ENCODE assay signal across 26 cellular contexts in genomic region chr6:128361378-128361777, GRCh38.
DNase-seq lines count a peak whose midpoint lies in the region; ATAC-seq, FAIRE-seq and TF ChIP-seq lines count a peak whose summit lies in the region.
"Had no signal": no experiment of that assay in that cellular context is flagged by ENCODE, and none has a peak within 500 bp of the region (broad histone marks: within the 10 kb centered on the region; RNA-seq: fewer than 3 reads in every experiment).

No MANE protein-coding gene starts in this region.

- H3K4me3 ChIP-seq in bronchial epithelial cell (ENCODE audit: low read depth, low read length) = no peak overlapping the region
- no peak overlapping the region for H3K4me3 ChIP-seq in mucosa of descending colon
- H3K4me3 ChIP-seq in left ventricle myocardium inferior = no peak overlapping the region
- no peak overlapping the region for H3K4me3 ChIP-seq in tibial nerve
- H3K4me3 ChIP-seq: BLaER1, GM12878 had no signal

- no peak for TF ChIP-seq EP300 in tibial nerve (IDR thresholded peaks at IDR 0.05)

- intact Hi-C loops in mucosa of descending colon (cut with DNase I, micrococcal nuclease) = no loop called here
- intact Hi-C loops in left ventricle myocardium inferior (cut with micrococcal nuclease) = no loop called here

- H3K27ac ChIP-seq in left ventricle myocardium inferior (replicated peaks) (no peak overlapping the region), tibial nerve (no peak overlapping the region)
- H3K27ac ChIP-seq: BLaER1 had no signal

- TF ChIP-seq POLR2A in tibial nerve (IDR thresholded peaks at IDR 0.05) = no peak
- TF ChIP-seq POLR2A in GM12891 (IDR thresholded peaks at IDR 0.05; ENCODE audit: low read depth, low read length) = no peak

- FAIRE-seq in bronchial epithelial cell (lab: Jason Lieb, UNC) (no peak), islet of Langerhans (lab: Jason Lieb, UNC) (peak; percentile 33), GM12891 (lab: Jason Lieb, UNC) (no peak)
- FAIRE-seq: A204.1, GM12878, GM19239 had no signal

- H3K27me3 ChIP-seq in bronchial epithelial cell (ENCODE audit: control insufficient read depth, insufficient read depth, low read length) = no peaks in the 10 kb centered on the region
- no peaks in the 10 kb centered on the region for H3K27me3 ChIP-seq in left ventricle myocardium inferior (ENCODE audit: low read depth)
- H3K27me3 ChIP-seq in tibial nerve = no peaks in the 10 kb centered on the region
- H3K27me3 ChIP-seq: BE2C, BLaER1 had no signal

- TF ChIP-seq CTCF in bronchial epithelial cell (IDR thresholded peaks at IDR 0.05; ENCODE audit: insufficient read depth, low read length, severe bottlenecking) (no peak), mucosa of descending colon (IDR thresholded peaks at IDR 0.05) (no peak), left ventricle myocardium inferior (IDR thresholded peaks at IDR 0.05; ENCODE audit: borderline replicate concordance) (no peak), tibial nerve (IDR thresholded peaks at IDR 0.05) (no peak)

- 97% methylated on average over 2 of the region's 2 CpGs for WGBS in tibial nerve, 2 donors

- H3K4me1 ChIP-seq in mucosa of descending colon (ENCODE audit: low read depth) (peaks cover 12% of the 10 kb centered on the region), left ventricle myocardium inferior (peaks cover 53% of the 10 kb centered on the region), tibial nerve (peaks cover 0 to 3% (median 0%) of the 10 kb centered on the region in 4 donors)
- H3K4me1 ChIP-seq: BE2C had no signal

- no peaks in the 10 kb centered on the region for H3K9me3 ChIP-seq in mucosa of descending colon
- H3K9me3 ChIP-seq in left ventricle myocardium inferior (replicated peaks) = no peaks in the 10 kb centered on the region
- H3K9me3 ChIP-seq in tibial nerve = no peaks in the 10 kb centered on the region
- H3K9me3 ChIP-seq: BE2C, BLaER1 had no signal

- H3K36me3 ChIP-seq in bronchial epithelial cell (ENCODE audit: control insufficient read depth, insufficient read depth, low read length) (no peaks in the 10 kb centered on the region), mucosa of descending colon (ENCODE audit: low read depth) (no peaks in the 10 kb centered on the region), left ventricle myocardium inferior (no peaks in the 10 kb centered on the region), tibial nerve (no peaks in the 10 kb centered on the region)
- H3K36me3 ChIP-seq: BE2C, BLaER1 had no signal

- DNase-seq in NCI-H69 (lab: John Stamatoyannopoulos, UW) = peak; percentile 28
- peak; percentile 63 for DNase-seq in bronchial epithelial cell (ENCODE audit: low read depth)
- DNase-seq in mucosa of descending colon = no peak
- no peak for DNase-seq in left ventricle myocardium inferior
- DNase-seq in middle frontal gyrus (ENCODE audit: extremely low spot score, low spot score) = no peak
- DNase-seq in tibial nerve (ENCODE audit: low spot score in 2 of 2) = no peak
- DNase-seq in GM12891 (ENCODE audit: insufficient read length, low spot score) = no peak
- DNase-seq: 8988T; ACHN; BE2C; C1 segment of cervical spinal cord; CD4-positive, alpha-beta memory T cell; CD4-positive, CD25-positive, alpha-beta regulatory T cell; CD8-positive, alpha-beta memory T cell; COR-L47; DMS 273 treated with DMSO at 0.1 percent for 48 hours; DMS153; DMS79; DND-41; EL; GDM1 had no signal

- peak; percentile 52 for ATAC-seq in mucosa of descending colon
- ATAC-seq: GM12878 had no signal

TF ChIP-seq in GM12891, 5 proteins besides CTCF, POLR2A, EP300 and RAD21:
- TF ChIP-seq SPI1 (IDR thresholded peaks at IDR 0.05; ENCODE audit: low read depth, low read length) (no peak), PAX5 (IDR thresholded peaks at IDR 0.05; ENCODE audit: insufficient read depth, low read length, severe bottlenecking) (no peak)

Comparison
In these comparisons a context has a peak if more than half of its experiments do, and no peak if none do; other contexts are left out.
1. DNase-seq: peak in NCI-H69 (single experiment) and bronchial epithelial cell (single experiment); none in mucosa of descending colon (0 of 3), left ventricle myocardium inferior (single experiment), middle frontal gyrus (single experiment), tibial nerve (0 of 2) and GM12891 (single experiment).